25 cellular contexts compared by ENCODE assay signal in genomic region chr9:38101423-38101822, GRCh38.
"Had no signal": no experiment of that assay in that cellular context is flagged by ENCODE, and none has a peak within 500 bp of the region (broad histone marks: within the 10 kb centered on the region; RNA-seq: fewer than 3 reads in every experiment).

No MANE protein-coding gene starts in this region.

- H3K36me3 ChIP-seq: esophagus muscularis mucosa, gastroesophageal sphincter, heart left ventricle, left lung, lower lobe of right lung had no signal

- H3K79me2 ChIP-seq: hepatocyte had no signal

- H3K4me1 ChIP-seq: esophagus muscularis mucosa, gastroesophageal sphincter, heart left ventricle, left lung, lower lobe of right lung had no signal

- H3K9me3 Mint-ChIP-seq: immature natural killer cell had no signal

- H3K36me3 Mint-ChIP-seq: immature natural killer cell, mesothelial cell of epicardium had no signal

- H3K27ac ChIP-seq: coronary artery, dorsolateral prefrontal cortex, esophagus muscularis mucosa, foreskin keratinocyte, gastroesophageal sphincter, heart left ventricle, hepatocyte, left lung, lower lobe of right lung had no signal

- H3K4me1 Mint-ChIP-seq: immature natural killer cell had no signal

- H3K27ac Mint-ChIP-seq: immature natural killer cell, mesothelial cell of epicardium had no signal

- H3K4me3 ChIP-seq: coronary artery, dorsolateral prefrontal cortex, esophagus muscularis mucosa, gastroesophageal sphincter, heart left ventricle, hepatocyte, left lung, lower lobe of right lung, mucosa of descending colon had no signal

- H3K4me3 Mint-ChIP-seq: immature natural killer cell, mesothelial cell of epicardium had no signal

- DNase-seq: dermis blood vessel endothelial cell; dorsolateral prefrontal cortex; effector CD4-positive, alpha-beta T cell; effector memory CD4-positive, alpha-beta T cell; foreskin keratinocyte; heart left ventricle; hypothalamus; immature natural killer cell; kidney glomerular epithelial cell; left colon; left lung; left ventricle myocardium superior; lower lobe of right lung; mesenchymal stem cell; mucosa of descending colon had no signal

- FAIRE-seq: colon, endothelial cell of umbilical vein, frontal cortex, islet of Langerhans, keratinocyte had no signal

- H3K27me3 ChIP-seq: dorsolateral prefrontal cortex, esophagus muscularis mucosa, gastroesophageal sphincter, heart left ventricle, hepatocyte had no signal

- H3K4me2 ChIP-seq: hepatocyte had no signal

- H3K9me3 ChIP-seq: gastroesophageal sphincter, left lung, lower lobe of right lung, mucosa of descending colon had no signal

- ATAC-seq: foreskin keratinocyte, gastroesophageal sphincter, heart left ventricle, left colon, left lung, left ventricle myocardium superior, lower lobe of right lung, mucosa of descending colon had no signal

- H2AFZ ChIP-seq: hepatocyte had no signal
